14 cellular contexts compared by ENCODE assay signal in genomic region chr15:73930790-73931281, GRCh38. TPM values are rescaled to one million over a fixed set of nuclear protein-coding genes. Genes with fewer than 3 reads are reported as not detected.
A peak's percentile ranks its signal among the peaks of the same experiment; 100 is the strongest.
DNase-seq lines count a peak whose midpoint lies in the region; ATAC-seq and TF ChIP-seq lines count a peak whose summit lies in the region.
"Had no signal": no experiment of that assay in that cellular context is flagged by ENCODE, and none has a peak within 500 bp of the region (broad histone marks: within the 10 kb centered on the region; RNA-seq: fewer than 3 reads in every experiment).

No MANE protein-coding gene starts in this region.

- H3K27me3 Mint-ChIP-seq in nephron (ENCODE audit: low read depth), result peaks cover 2% of the 10 kb centered on the region

- no peaks in the 10 kb centered on the region for H3K9me3 Mint-ChIP-seq in nephron

- H3K27me3 ChIP-seq in IMR-90 (ENCODE audit: control insufficient read depth, insufficient read depth, low read length), result no peaks in the 10 kb centered on the region
- H3K27me3 ChIP-seq in esophagus muscularis mucosa, result peaks cover 0 to 33% (median 0%) of the 10 kb centered on the region in 4 donors
- H3K27me3 ChIP-seq in Karpas-422 (ENCODE audit: low read length), result no peaks in the 10 kb centered on the region

- peak overlapping the region; percentile 66 for H3K4ac ChIP-seq in IMR-90 (ENCODE audit: low read depth, low read length)

- H3K79me2 ChIP-seq in Karpas-422 (ENCODE audit: low read length), result no peaks in the 10 kb centered on the region

- peak overlapping the region; percentile 38 for H2BK5ac ChIP-seq in IMR-90 (ENCODE audit: low read depth, low read length, poor library complexity, severe bottlenecking)

- peak overlapping the region; percentile 80 for H3K4me3 ChIP-seq in AG04449 (ENCODE audit: low read depth, low read length)
- H3K4me3 ChIP-seq in IMR-90 (ENCODE audit: insufficient read depth, low read depth, low read length), result no peak overlapping the region
- no peak overlapping the region for H3K4me3 ChIP-seq in esophagus muscularis mucosa
- H3K4me3 ChIP-seq in Karpas-422 (ENCODE audit: low read length), result no peak overlapping the region

- H2AK9ac ChIP-seq in IMR-90 (replicated peaks; ENCODE audit: low read depth, low read length, poor library complexity), result peak overlapping the region; percentile 95

- ATAC-seq in IMR-90 (ENCODE audit: low read depth), result peak; percentile 1; the same call in 1 of the 2 replicates
- ATAC-seq in HG03025 (IDR thresholded peaks at IDR 0.05; ENCODE audit: low FRiP score, unreplicated experiment), result no peak
- ATAC-seq in HG03097 (IDR thresholded peaks at IDR 0.05; ENCODE audit: low FRiP score, unreplicated experiment), result no peak

- BruUV-seq in IMR-90 (replicated peaks; lab: Mats Ljungman, UMichigan), result no TSS peak

- no peak overlapping the region; the same call in 1 of the 2 replicates for H3K56ac ChIP-seq in IMR-90 (ENCODE audit: extremely low read depth, insufficient read depth, low read length)

- H3K4me2 ChIP-seq in IMR-90 (ENCODE audit: low read depth, low read length), result peak overlapping the region; percentile 73
- H3K4me2 ChIP-seq in Karpas-422 (ENCODE audit: low read depth, low read length, poor library complexity, severe bottlenecking), result no peak overlapping the region

- H2BK20ac ChIP-seq in IMR-90 (ENCODE audit: low read depth, low read length), result peak overlapping the region; percentile 27; the same call in 1 of the 2 replicates

- H3K9ac ChIP-seq in IMR-90 (ENCODE audit: low read depth, low read length), result no peak overlapping the region
- no peak overlapping the region for H3K9ac ChIP-seq in Karpas-422 (ENCODE audit: low read length)

- H3K36me3 ChIP-seq in IMR-90 (ENCODE audit: control insufficient read depth, insufficient read depth, low read length) (peaks cover 12% of the 10 kb centered on the region), esophagus muscularis mucosa (peaks cover 0 to 20% (median 3%) of the 10 kb centered on the region in 4 donors), Karpas-422 (ENCODE audit: insufficient read depth, low read length) (no peaks in the 10 kb centered on the region)

- peaks cover 37% of the 10 kb centered on the region for H3K9me1 ChIP-seq in IMR-90 (ENCODE audit: insufficient read depth, low read length)

- H3K9me3 ChIP-seq in IMR-90 (ENCODE audit: control insufficient read depth, insufficient read depth, low read length) (no peaks in the 10 kb centered on the region), esophagus muscularis mucosa (no peaks in the 10 kb centered on the region), Karpas-422 (ENCODE audit: low read length) (no peaks in the 10 kb centered on the region)

- in situ Hi-C loops in IMR-90 (cut with MboI; ENCODE audit: low sequenced_read_pairs), result no loop called here

- H3K4me1 ChIP-seq in IMR-90 (ENCODE audit: control insufficient read depth, insufficient read depth, low read length) (peaks cover 43% of the 10 kb centered on the region), esophagus muscularis mucosa (peaks cover 31 to 91% (median 73%) of the 10 kb centered on the region in 4 donors), Karpas-422 (ENCODE audit: low read length) (no peaks in the 10 kb centered on the region)

- H3K14ac ChIP-seq in IMR-90 (replicated peaks; ENCODE audit: low read depth, low read length), result peak overlapping the region; percentile 41; the same call in 1 of the 2 replicates

- H3K79me1 ChIP-seq in IMR-90 (ENCODE audit: low read depth in 1 of 2, low read length in 2 of 2), result peaks cover 39 to 87% of the 10 kb centered on the region in 2 experiments

- DNase-seq in AG04449 (ENCODE audit: low read depth, low spot score), result no peak
- peak; percentile 55 for DNase-seq in IMR-90
- no peak for DNase-seq in esophagus muscularis mucosa (ENCODE audit: extremely low spot score)
- DNase-seq in Karpas-422, result no peak
- DNase-seq in NCI-H446 treated with DMSO at 0.1 percent for 48 hours (lab: John Stamatoyannopoulos, UW), result no peak
- DNase-seq: activated CD8-positive, alpha-beta memory T cell treated with anti-CD3 and anti-CD28 coated beads, Interleukin-2, amount 50 U/mL, for 48 hours; erythroblast; NCI-H1694 treated with DMSO at 0.1 percent for 48 hours; stimulated activated CD4-positive, alpha-beta T cell treated with anti-CD3 and anti-CD28 coated beads, Interleukin-4, amount 100 ng/mL, for 1 hour had no signal

- TF ChIP-seq POLR2A in IMR-90 (IDR thresholded peaks at IDR 0.05; ENCODE audit: low read depth, low read length), result no peak
- no peak for TF ChIP-seq POLR2A in esophagus muscularis mucosa (IDR thresholded peaks at IDR 0.05; ENCODE audit: low read depth)

- peak overlapping the region; percentile 30; the same call in 1 of the 2 replicates for H2BK120ac ChIP-seq in IMR-90 (ENCODE audit: low read depth, low read length)

- no peak for TF ChIP-seq RAD21 in IMR-90 (IDR thresholded peaks at IDR 0.05; ENCODE audit: low read length)

- peak overlapping the region; percentile 87 for H2AK5ac ChIP-seq in IMR-90 (ENCODE audit: low read depth, low read length)

- H2AFZ ChIP-seq in IMR-90 (replicated peaks; ENCODE audit: low read length, poor library complexity), result peak overlapping the region; percentile 64
- no peak overlapping the region for H2AFZ ChIP-seq in Karpas-422 (ENCODE audit: low read length)

- H2BK15ac ChIP-seq in IMR-90 (ENCODE audit: low read depth, low read length), result peak overlapping the region; percentile 68; the same call in 1 of the 3 replicates

- H4K91ac ChIP-seq in IMR-90 (ENCODE audit: insufficient read depth, low read depth, low read length), result peak overlapping the region; percentile 58

- H4K8ac ChIP-seq in IMR-90 (ENCODE audit: low read depth in 2 of 2, low read length in 2 of 2), result peak overlapping the region; percentile 34 to 71; a peak in 2 of 4 replicates

- CTCF ChIA-PET in AG04449 (lab: Yijun Ruan, JAX) (interaction anchor here (0.9 to 3.6 kb wide), 5 partner anchors 8 to 57 kb away, joined by 3 to 23 read pairs (median 3); no protein-coding TSS in a partner anchor), IMR-90 (lab: Yijun Ruan, JAX) (no interaction called here)

- no CpG with 5 or more reads among the region's 7 CpGs for WGBS in IMR-90 (ENCODE audit: extremely low coverage in 2 of 2, insufficient read length in 1 of 2), 2 experiments
- 74% methylated on average over 6 of the region's 7 CpGs for WGBS in esophagus muscularis mucosa

- H3K4me1 Mint-ChIP-seq in nephron, result peaks cover 54% of the 10 kb centered on the region

- TF ChIP-seq EP300 in esophagus muscularis mucosa (IDR thresholded peaks at IDR 0.05), result no peak

- TF ChIP-seq CTCF in AG04449 (IDR thresholded peaks at IDR 0.05; ENCODE audit: insufficient read depth, low read length, missing control alignments), result no peak
- TF ChIP-seq CTCF in IMR-90 (conservative IDR thresholded peaks at IDR 0.05; ENCODE audit: low read depth, low read length), result no peak
- no peak for TF ChIP-seq CTCF in esophagus muscularis mucosa (IDR thresholded peaks at IDR 0.05)
- no peak for TF ChIP-seq CTCF in nephron (IDR thresholded peaks at IDR 0.05; ENCODE audit: unreplicated experiment in 3 of 3)

- H3K36me3 Mint-ChIP-seq in nephron (ENCODE audit: low read depth), result no peaks in the 10 kb centered on the region

- H3K27ac Mint-ChIP-seq in nephron, result peak overlapping the region in 2 of 3 experiments; percentile 58 to 67

- intact Hi-C loops in IMR-90 (cut with micrococcal nuclease) (no loop called here), esophagus muscularis mucosa (cut with DNase I) (no loop called here)

- peak overlapping the region; percentile 42 to 68 (median 64) for H3K4me3 Mint-ChIP-seq in nephron

- H3K23ac ChIP-seq in IMR-90 (ENCODE audit: low read depth, low read length), result no peak overlapping the region

- H4K5ac ChIP-seq in IMR-90 (ENCODE audit: low read depth, low read length), result no peak overlapping the region

- H4K20me1 ChIP-seq in IMR-90 (ENCODE audit: insufficient read depth, low read length), result peaks cover 71% of the 10 kb centered on the region
- no peaks in the 10 kb centered on the region for H4K20me1 ChIP-seq in Karpas-422 (ENCODE audit: insufficient read depth, low read depth, low read length)

- H3K18ac ChIP-seq in IMR-90 (ENCODE audit: low read depth, low read length), result no peak overlapping the region

- dilution Hi-C loops in IMR-90 (cut with HindIII; ENCODE audit: low sequenced_read_pairs, unreplicated experiment), result no loop called here

- no peaks in the 10 kb centered on the region for H3K9me2 ChIP-seq in Karpas-422 (replicated peaks; ENCODE audit: insufficient read depth, low read length)

- H3K27ac ChIP-seq in IMR-90 (ENCODE audit: insufficient read depth, low read length) (peak overlapping the region; percentile 50; the same call in 1 of the 2 replicates), esophagus muscularis mucosa (replicated peaks in 1 of 4) (peak overlapping the region; percentile 21 to 68 (median 26)), Karpas-422 (ENCODE audit: low read length) (no peak overlapping the region)

- POLR2A ChIA-PET in AG04449 (lab: Yijun Ruan, JAX) (interaction anchor here (0.7 to 1.2 kb wide), 4 partner anchors 9 to 15 kb away, joined by 3 to 7 read pairs (median 3); no protein-coding TSS in a partner anchor), IMR-90 (lab: Charles Lee; ENCODE audit: unreplicated experiment) (no interaction called here)

TF ChIP-seq in IMR-90, 13 proteins besides CTCF, POLR2A, EP300 and RAD21:
- TF ChIP-seq SMC3 (IDR thresholded peaks at IDR 0.05; ENCODE audit: low read depth, low read length), result no peak

RNA-seq across cellular contexts. Expression of gene LOXL1, which starts 4.6 kb away (rescaled TPM):
- total RNA-seq in IMR-90 (2012; rRNA removed) (146 and 148 TPM in 2 replicates), esophagus muscularis mucosa (10 to 100 TPM; 19.7 to 84.3 (median 39.1) TPM)
- 311 and 332 TPM in 2 replicates for polyA plus RNA-seq in IMR-90 (2012; rRNA removed)
- 118 and 403 TPM in 2 replicates for polyA plus RNA-seq in IMR-90 (2012; cell fraction: cytosol; rRNA removed)
- 211 and 331 TPM in 2 replicates for polyA plus RNA-seq in IMR-90 (2012; cell fraction: nucleus; rRNA removed; ENCODE audit: low replicate concordance)
- total RNA-seq in Karpas-422 (2014; rRNA removed; shearing (Covaris generic); ENCODE audit: low replicate concordance), result not detected in 2 replicates

RNA-seq across cellular contexts. Expression of gene TBC1D21, which starts 57.5 kb away (rescaled TPM):
- total RNA-seq in IMR-90 (2012; rRNA removed) (not detected in 2 replicates), esophagus muscularis mucosa (not detected)
- polyA plus RNA-seq in IMR-90 (2012; rRNA removed), result not detected in 2 replicates
- polyA plus RNA-seq in IMR-90 (2012; cell fraction: cytosol; rRNA removed), result not detected in 2 replicates
- polyA plus RNA-seq in IMR-90 (2012; cell fraction: nucleus; rRNA removed; ENCODE audit: low replicate concordance), result not detected in 2 replicates
- not detected in 2 replicates for total RNA-seq in Karpas-422 (2014; rRNA removed; shearing (Covaris generic); ENCODE audit: low replicate concordance)
- total RNA-seq: T-helper 2 cell treated with Interferon-gamma antibody and Interleukin-4, amounts not matched to agents 100 ng/mL and 5 ng/mL, for 36 hours had no signal
- polyA plus RNA-seq: BJ had no signal

Comparison
In these comparisons a context has a peak if more than half of its experiments do, and no peak if none do; other contexts are left out.
1. RNA of gene LOXL1, which starts 4.6 kb away (total RNA-seq): 146 to 148 TPM in IMR-90 and 19.7 to 84.3 TPM in esophagus muscularis mucosa; not detected in Karpas-422; every median in the first group is over 10 times any median in the second.